In the genomic region with DNA sequence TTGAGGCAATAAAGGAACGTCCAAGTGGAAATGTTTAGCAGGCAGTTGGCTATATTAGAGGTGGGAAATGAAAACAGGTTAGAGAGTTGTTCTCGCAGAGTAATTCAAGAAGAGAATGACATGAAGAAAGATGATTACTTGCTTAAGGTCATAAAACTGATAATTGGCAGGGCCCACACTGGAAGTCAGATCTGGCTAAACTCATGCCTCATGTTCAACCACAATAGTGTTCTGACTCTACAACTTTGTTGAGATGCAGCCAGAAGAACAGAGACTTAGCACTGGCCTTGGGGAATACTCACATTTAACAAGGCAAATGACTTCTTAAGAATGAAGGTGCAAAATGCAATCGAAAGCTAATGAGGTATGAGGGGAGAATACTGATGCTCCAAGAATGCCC, we compare ENCODE assay signal across 1 cellular context.
TF ChIP-seq lines count a peak whose summit lies in the region.

No MANE protein-coding gene starts in this region.

TF ChIP-seq in HepG2, 621 proteins besides CTCF, POLR2A, EP300 and RAD21 (continued from another document):
- TF ChIP-seq, protein P1, sequence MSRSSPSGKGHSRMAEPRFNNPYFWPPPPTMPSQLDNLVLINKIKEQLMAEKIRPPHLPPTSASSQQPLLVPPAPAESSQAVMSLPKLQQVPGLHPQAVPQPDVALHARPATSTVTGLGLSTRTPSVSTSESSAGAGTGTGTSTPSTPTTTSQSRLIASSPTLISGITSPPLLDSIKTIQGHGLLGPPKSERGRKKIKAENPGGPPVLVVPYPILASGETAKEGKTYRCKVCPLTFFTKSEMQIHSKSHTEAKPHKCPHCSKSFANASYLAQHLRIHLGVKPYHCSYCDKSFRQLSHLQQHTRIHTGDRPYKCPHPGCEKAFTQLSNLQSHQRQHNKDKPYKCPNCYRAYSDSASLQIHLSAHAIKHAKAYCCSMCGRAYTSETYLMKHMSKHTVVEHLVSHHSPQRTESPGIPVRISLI (CRISPR knock-in tag; IDR thresholded peaks at IDR 0.05; ENCODE audit: borderline replicate concordance) = no peak
- no peak for TF ChIP-seq MEIS2 (CRISPR knock-in tag; IDR thresholded peaks at IDR 0.05)
- no peak for TF ChIP-seq SCMH1 (CRISPR knock-in tag; IDR thresholded peaks at IDR 0.05; ENCODE audit: borderline replicate concordance)
- no peak for TF ChIP-seq IKZF1 (IDR thresholded peaks at IDR 0.05)
- no peak for TF ChIP-seq MBNL3 (CRISPR knock-in tag; conservative IDR thresholded peaks at IDR 0.05)
- no peak for TF ChIP-seq ZFP82 (CRISPR knock-in tag; IDR thresholded peaks at IDR 0.05; ENCODE audit: borderline replicate concordance)
- no peak for TF ChIP-seq ZMYM2 (CRISPR knock-in tag; IDR thresholded peaks at IDR 0.05)
- TF ChIP-seq, protein P2, sequence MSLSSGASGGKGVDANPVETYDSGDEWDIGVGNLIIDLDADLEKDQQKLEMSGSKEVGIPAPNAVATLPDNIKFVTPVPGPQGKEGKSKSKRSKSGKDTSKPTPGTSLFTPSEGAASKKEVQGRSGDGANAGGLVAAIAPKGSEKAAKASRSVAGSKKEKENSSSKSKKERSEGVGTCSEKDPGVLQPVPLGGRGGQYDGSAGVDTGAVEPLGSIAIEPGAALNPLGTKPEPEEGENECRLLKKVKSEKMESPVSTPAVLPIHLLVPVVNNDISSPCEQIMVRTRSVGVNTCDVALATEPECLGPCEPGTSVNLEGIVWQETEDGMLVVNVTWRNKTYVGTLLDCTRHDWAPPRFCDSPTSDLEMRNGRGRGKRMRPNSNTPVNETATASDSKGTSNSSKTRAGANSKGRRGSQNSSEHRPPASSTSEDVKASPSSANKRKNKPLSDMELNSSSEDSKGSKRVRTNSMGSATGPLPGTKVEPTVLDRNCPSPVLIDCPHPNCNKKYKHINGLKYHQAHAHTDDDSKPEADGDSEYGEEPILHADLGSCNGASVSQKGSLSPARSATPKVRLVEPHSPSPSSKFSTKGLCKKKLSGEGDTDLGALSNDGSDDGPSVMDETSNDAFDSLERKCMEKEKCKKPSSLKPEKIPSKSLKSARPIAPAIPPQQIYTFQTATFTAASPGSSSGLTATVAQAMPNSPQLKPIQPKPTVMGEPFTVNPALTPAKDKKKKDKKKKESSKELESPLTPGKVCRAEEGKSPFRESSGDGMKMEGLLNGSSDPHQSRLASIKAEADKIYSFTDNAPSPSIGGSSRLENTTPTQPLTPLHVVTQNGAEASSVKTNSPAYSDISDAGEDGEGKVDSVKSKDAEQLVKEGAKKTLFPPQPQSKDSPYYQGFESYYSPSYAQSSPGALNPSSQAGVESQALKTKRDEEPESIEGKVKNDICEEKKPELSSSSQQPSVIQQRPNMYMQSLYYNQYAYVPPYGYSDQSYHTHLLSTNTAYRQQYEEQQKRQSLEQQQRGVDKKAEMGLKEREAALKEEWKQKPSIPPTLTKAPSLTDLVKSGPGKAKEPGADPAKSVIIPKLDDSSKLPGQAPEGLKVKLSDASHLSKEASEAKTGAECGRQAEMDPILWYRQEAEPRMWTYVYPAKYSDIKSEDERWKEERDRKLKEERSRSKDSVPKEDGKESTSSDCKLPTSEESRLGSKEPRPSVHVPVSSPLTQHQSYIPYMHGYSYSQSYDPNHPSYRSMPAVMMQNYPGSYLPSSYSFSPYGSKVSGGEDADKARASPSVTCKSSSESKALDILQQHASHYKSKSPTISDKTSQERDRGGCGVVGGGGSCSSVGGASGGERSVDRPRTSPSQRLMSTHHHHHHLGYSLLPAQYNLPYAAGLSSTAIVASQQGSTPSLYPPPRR (CRISPR knock-in tag; IDR thresholded peaks at IDR 0.05; ENCODE audit: borderline replicate concordance) = no peak
- TF ChIP-seq ZNF564 (CRISPR knock-in tag; IDR thresholded peaks at IDR 0.05) = no peak
- no peak for TF ChIP-seq RARG (CRISPR knock-in tag; IDR thresholded peaks at IDR 0.05; ENCODE audit: low read depth)
- TF ChIP-seq THYN1 (CRISPR knock-in tag; IDR thresholded peaks at IDR 0.05; ENCODE audit: borderline replicate concordance, low read depth) = no peak
- no peak for TF ChIP-seq ZNF572 (CRISPR knock-in tag; IDR thresholded peaks at IDR 0.05)
- TF ChIP-seq, protein P3, sequence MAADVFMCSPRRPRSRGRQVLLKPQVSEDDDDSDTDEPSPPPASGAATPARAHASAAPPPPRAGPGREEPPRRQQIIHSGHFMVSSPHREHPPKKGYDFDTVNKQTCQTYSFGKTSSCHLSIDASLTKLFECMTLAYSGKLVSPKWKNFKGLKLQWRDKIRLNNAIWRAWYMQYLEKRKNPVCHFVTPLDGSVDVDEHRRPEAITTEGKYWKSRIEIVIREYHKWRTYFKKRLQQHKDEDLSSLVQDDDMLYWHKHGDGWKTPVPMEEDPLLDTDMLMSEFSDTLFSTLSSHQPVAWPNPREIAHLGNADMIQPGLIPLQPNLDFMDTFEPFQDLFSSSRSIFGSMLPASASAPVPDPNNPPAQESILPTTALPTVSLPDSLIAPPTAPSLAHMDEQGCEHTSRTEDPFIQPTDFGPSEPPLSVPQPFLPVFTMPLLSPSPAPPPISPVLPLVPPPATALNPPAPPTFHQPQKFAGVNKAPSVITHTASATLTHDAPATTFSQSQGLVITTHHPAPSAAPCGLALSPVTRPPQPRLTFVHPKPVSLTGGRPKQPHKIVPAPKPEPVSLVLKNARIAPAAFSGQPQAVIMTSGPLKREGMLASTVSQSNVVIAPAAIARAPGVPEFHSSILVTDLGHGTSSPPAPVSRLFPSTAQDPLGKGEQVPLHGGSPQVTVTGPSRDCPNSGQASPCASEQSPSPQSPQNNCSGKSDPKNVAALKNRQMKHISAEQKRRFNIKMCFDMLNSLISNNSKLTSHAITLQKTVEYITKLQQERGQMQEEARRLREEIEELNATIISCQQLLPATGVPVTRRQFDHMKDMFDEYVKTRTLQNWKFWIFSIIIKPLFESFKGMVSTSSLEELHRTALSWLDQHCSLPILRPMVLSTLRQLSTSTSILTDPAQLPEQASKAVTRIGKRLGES (CRISPR knock-in tag; IDR thresholded peaks at IDR 0.05; ENCODE audit: borderline replicate concordance) = no peak
- TF ChIP-seq, protein P4, sequence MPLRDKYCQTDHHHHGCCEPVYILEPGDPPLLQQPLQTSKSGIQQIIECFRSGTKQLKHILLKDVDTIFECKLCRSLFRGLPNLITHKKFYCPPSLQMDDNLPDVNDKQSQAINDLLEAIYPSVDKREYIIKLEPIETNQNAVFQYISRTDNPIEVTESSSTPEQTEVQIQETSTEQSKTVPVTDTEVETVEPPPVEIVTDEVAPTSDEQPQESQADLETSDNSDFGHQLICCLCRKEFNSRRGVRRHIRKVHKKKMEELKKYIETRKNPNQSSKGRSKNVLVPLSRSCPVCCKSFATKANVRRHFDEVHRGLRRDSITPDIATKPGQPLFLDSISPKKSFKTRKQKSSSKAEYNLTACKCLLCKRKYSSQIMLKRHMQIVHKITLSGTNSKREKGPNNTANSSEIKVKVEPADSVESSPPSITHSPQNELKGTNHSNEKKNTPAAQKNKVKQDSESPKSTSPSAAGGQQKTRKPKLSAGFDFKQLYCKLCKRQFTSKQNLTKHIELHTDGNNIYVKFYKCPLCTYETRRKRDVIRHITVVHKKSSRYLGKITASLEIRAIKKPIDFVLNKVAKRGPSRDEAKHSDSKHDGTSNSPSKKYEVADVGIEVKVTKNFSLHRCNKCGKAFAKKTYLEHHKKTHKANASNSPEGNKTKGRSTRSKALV (CRISPR knock-in tag; IDR thresholded peaks at IDR 0.05) = no peak
